In the genomic region with DNA sequence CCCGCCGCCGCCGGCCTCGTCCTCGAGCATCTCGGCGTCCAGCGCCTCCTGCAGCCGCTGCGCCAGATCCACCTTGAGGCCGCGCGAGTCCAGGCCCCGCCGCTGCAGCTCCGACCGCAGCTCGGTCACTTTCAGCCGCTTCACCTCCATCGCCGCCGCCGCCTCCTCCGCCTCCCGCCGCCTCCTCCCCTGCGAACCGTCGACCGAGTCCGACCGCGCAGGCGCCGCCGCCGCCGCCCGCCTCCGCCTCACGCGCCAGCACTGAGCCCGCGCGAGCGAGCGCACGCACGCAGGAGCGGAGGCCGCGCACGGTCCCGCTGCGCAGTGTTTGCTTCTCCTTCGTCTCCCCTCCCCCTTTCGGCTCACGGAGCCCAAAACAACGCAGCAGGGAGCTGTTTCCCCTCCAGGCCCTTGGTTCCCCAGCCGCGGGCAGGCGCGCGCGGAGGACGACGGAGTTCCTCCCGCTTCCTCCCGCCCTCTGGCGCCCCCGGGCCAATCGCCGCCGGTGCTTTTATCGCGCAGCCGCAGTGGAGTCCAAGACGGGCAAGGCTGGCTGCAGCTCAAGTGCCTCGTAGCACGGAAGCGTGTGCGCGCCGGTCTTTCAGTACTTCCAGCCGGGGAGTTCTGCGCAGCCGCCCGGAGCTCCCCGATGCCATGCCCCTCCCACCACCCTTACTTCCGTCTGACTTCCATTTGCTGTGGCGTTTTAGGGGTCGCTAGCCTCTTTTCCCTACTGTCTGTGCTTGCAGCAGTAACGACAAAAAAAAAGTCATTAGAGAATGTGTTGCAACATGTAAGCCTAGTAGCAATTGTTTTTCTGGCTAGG, we compare ENCODE assay signal across 1 cellular context.
TF ChIP-seq lines count a peak whose summit lies in the region.

TSS of gene HNRNPUL2 (minus strand) at position 451 of the 826 bp plus-strand sequence. CDS start at position 150, 301 bp downstream.

TF ChIP-seq in K562, 482 proteins besides CTCF, POLR2A, EP300 and RAD21 (continued from another document and continues in another):
- TF ChIP-seq ZNF318 (IDR thresholded peaks at IDR 0.05; ENCODE audit: borderline replicate concordance in 1 of 2, low read depth in 1 of 2) (no peak), KLF16 (IDR thresholded peaks at IDR 0.05) (no peak), MYBL2 (IDR thresholded peaks at IDR 0.05; ENCODE audit: low read depth) (no peak), MYBL2 (CRISPR knock-in tag; IDR thresholded peaks at IDR 0.05; ENCODE audit: borderline replicate concordance) (no peak), NFXL1 (CRISPR knock-in tag; IDR thresholded peaks at IDR 0.05) (no peak), ATF3 (IDR thresholded peaks at IDR 0.05) (no peak), ATF3 (CRISPR knock-in tag; conservative IDR thresholded peaks at IDR 0.05) (no peak; the same call in 1 of the 2 replicates), CCNT2 (IDR thresholded peaks at IDR 0.05; ENCODE audit: borderline replicate concordance, extremely low read depth, insufficient read length, low read depth, low read length) (peak; percentile 93), ZNF41 (CRISPR knock-in tag; conservative IDR thresholded peaks at IDR 0.05) (0 out of 2 replicates have a peak, but pooled peaks have one; percentile 53), ETV1 (tag; conservative IDR thresholded peaks at IDR 0.05; ENCODE audit: low read depth) (peak; percentile 56), PKNOX1 (IDR thresholded peaks at IDR 0.05) (peak; percentile 43), RBM34 (IDR thresholded peaks at IDR 0.05; ENCODE audit: borderline replicate concordance, insufficient read depth, low read length) (no peak), SPI1 (IDR thresholded peaks at IDR 0.05; ENCODE audit: borderline replicate concordance, low read depth, low read length) (peak; percentile 78), GTF2E2 (tag; IDR thresholded peaks at IDR 0.05) (peak; percentile 81; the same call in 1 of the 2 replicates), ZNF57 (CRISPR knock-in tag; IDR thresholded peaks at IDR 0.05) (no peak), ZNF316 (IDR thresholded peaks at IDR 0.05) (no peak), NCOA4 (IDR thresholded peaks at IDR 0.05; ENCODE audit: partially characterized antibody) (no peak), RBFOX2 (IDR thresholded peaks at IDR 0.05; ENCODE audit: low read depth, low read length) (peak; percentile 98), ZNF584 (CRISPR knock-in tag; IDR thresholded peaks at IDR 0.05; ENCODE audit: low read depth) (0 out of 2 replicates have a peak, but pooled peaks have one; percentile 41), ARNT (IDR thresholded peaks at IDR 0.05) (peak in 1 of 2 experiments; percentile 81; a peak in 1 of 4 replicates), POLR2AphosphoS5 (IDR thresholded peaks at IDR 0.05; ENCODE audit: control insufficient read depth, insufficient read depth, low read depth, low read length) (peak; percentile 83; the same call in 1 of the 2 replicates), TRIM28 (IDR thresholded peaks at IDR 0.05) (no peak), ZBED1 (IDR thresholded peaks at IDR 0.05) (no peak), CBFA2T3 (IDR thresholded peaks at IDR 0.05) (no peak), RREB1 (CRISPR knock-in tag; IDR thresholded peaks at IDR 0.05) (no peak; the same call in 1 of the 2 replicates), CXXC5 (CRISPR knock-in tag; IDR thresholded peaks at IDR 0.05) (peak; percentile 99)
- TF ChIP-seq, protein P1, sequence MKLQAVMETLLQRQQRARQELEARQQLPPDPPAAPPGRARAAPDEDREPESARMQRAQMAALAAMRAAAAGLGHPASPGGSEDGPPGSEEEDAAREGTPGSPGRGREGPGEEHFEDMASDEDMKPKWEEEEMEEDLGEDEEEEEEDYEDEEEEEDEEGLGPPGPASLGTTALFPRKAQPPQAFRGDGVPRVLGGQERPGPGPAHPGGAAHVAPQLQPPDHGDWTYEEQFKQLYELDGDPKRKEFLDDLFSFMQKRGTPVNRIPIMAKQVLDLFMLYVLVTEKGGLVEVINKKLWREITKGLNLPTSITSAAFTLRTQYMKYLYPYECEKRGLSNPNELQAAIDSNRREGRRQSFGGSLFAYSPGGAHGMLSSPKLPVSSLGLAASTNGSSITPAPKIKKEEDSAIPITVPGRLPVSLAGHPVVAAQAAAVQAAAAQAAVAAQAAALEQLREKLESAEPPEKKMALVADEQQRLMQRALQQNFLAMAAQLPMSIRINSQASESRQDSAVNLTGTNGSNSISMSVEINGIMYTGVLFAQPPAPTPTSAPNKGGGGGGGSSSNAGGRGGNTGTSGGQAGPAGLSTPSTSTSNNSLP (IDR thresholded peaks at IDR 0.05; ENCODE audit: borderline replicate concordance, low read depth, low read length) = no peak
- TF ChIP-seq, protein P2, sequence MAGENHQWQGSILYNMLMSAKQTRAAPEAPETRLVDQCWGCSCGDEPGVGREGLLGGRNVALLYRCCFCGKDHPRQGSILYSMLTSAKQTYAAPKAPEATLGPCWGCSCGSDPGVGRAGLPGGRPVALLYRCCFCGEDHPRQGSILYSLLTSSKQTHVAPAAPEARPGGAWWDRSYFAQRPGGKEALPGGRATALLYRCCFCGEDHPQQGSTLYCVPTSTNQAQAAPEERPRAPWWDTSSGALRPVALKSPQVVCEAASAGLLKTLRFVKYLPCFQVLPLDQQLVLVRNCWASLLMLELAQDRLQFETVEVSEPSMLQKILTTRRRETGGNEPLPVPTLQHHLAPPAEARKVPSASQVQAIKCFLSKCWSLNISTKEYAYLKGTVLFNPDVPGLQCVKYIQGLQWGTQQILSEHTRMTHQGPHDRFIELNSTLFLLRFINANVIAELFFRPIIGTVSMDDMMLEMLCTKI (IDR thresholded peaks at IDR 0.05; ENCODE audit: partially characterized antibody) = no peak
- TF ChIP-seq, protein P3, sequence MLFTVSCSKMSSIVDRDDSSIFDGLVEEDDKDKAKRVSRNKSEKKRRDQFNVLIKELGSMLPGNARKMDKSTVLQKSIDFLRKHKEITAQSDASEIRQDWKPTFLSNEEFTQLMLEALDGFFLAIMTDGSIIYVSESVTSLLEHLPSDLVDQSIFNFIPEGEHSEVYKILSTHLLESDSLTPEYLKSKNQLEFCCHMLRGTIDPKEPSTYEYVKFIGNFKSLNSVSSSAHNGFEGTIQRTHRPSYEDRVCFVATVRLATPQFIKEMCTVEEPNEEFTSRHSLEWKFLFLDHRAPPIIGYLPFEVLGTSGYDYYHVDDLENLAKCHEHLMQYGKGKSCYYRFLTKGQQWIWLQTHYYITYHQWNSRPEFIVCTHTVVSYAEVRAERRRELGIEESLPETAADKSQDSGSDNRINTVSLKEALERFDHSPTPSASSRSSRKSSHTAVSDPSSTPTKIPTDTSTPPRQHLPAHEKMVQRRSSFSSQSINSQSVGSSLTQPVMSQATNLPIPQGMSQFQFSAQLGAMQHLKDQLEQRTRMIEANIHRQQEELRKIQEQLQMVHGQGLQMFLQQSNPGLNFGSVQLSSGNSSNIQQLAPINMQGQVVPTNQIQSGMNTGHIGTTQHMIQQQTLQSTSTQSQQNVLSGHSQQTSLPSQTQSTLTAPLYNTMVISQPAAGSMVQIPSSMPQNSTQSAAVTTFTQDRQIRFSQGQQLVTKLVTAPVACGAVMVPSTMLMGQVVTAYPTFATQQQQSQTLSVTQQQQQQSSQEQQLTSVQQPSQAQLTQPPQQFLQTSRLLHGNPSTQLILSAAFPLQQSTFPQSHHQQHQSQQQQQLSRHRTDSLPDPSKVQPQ (CRISPR knock-in tag; IDR thresholded peaks at IDR 0.05; ENCODE audit: borderline replicate concordance) = no peak
